ENCODE assay signal across 1 cellular context in genomic region chr5:113715921-113716320, GRCh38.
DNase-seq lines count a peak whose midpoint lies in the region; ATAC-seq, FAIRE-seq and TF ChIP-seq lines count a peak whose summit lies in the region.
"Not testable (repeated sequence)": the region's sequence is repeated elsewhere in the genome, so short reads cannot be mapped to it uniquely, and the experiment has no call there.

No MANE protein-coding gene starts in this region.

- not testable (repeated sequence) for TF ChIP-seq POLR2A in HepG2 (IDR thresholded peaks at IDR 0.05; ENCODE audit: insufficient read depth in 1 of 2, low read depth in 2 of 2, low read length in 2 of 2)

- H3K27ac ChIP-seq in HepG2 (ENCODE audit: extremely low read length, insufficient read depth, low read length) = not testable (repeated sequence)

- not testable (repeated sequence) for H3K4me2 ChIP-seq in HepG2 (ENCODE audit: low read depth, low read length)

- BruUV-seq in HepG2 (replicated peaks; lab: Mats Ljungman, UMichigan) = not testable (repeated sequence)

- not testable (repeated sequence) for FAIRE-seq in HepG2 (lab: Jason Lieb, UNC)

- TF ChIP-seq EP300 in HepG2 (IDR thresholded peaks at IDR 0.05; ENCODE audit: low read depth in 2 of 2, low read length in 2 of 2); HepG2 (CRISPR knock-in tag; IDR thresholded peaks at IDR 0.05; ENCODE audit: borderline replicate concordance): not testable (repeated sequence)

- not testable (repeated sequence) for H3K9ac ChIP-seq in HepG2 (ENCODE audit: insufficient read depth, low read depth, low read length)

- TF ChIP-seq CTCF in HepG2 (CRISPR knock-in tag; IDR thresholded peaks at IDR 0.05) = not testable (repeated sequence)

- not testable (repeated sequence) for H3K79me2 ChIP-seq in HepG2 (ENCODE audit: insufficient read depth, low read length)

- in situ Hi-C loops in HepG2 (cut with HindIII; ENCODE audit: extremely low pct_ligation_motif_present, low pct_unique_long_range_greater_than_20kb) = not testable (repeated sequence)

- TF ChIP-seq RAD21 in HepG2 (CRISPR knock-in tag; IDR thresholded peaks at IDR 0.05) = not testable (repeated sequence)

- not testable (repeated sequence) for H3K4me3 ChIP-seq in HepG2 (replicated peaks in 1 of 3; ENCODE audit: insufficient read depth in 1 of 3, low read depth in 2 of 3, low read length in 3 of 3)

- H4K20me1 ChIP-seq in HepG2 (ENCODE audit: insufficient read depth, low read length) = not testable (repeated sequence)

- WGBS in HepG2 (ENCODE audit: low lambda C conversion rate) = 8% methylated on average over 1 of the region's 2 CpGs

- not testable (repeated sequence) for H3K4me1 ChIP-seq in HepG2 (ENCODE audit: insufficient read depth, low read length)

- POLR2A ChIA-PET in HepG2 (lab: Yijun Ruan, JAX) = not testable (repeated sequence)

- ATAC-seq in HepG2 = not testable (repeated sequence)

- CTCF ChIA-PET in HepG2 (lab: Yijun Ruan, JAX; ENCODE audit: low intra/inter-chr PET ratio, low total read pairs) = not testable (repeated sequence)

- H3K36me3 ChIP-seq in HepG2 (replicated peaks in 1 of 2; ENCODE audit: control insufficient read depth in 1 of 2, insufficient read depth in 2 of 2, low read length in 2 of 2) = not testable (repeated sequence)

- peaks cover 26% of the 10 kb centered on the region for H3K9me3 ChIP-seq in HepG2 (ENCODE audit: low read length)

- intact Hi-C loops in HepG2 (cut with micrococcal nuclease; ENCODE audit: unreplicated experiment) = not testable (repeated sequence)

- H2AFZ ChIP-seq in HepG2 (ENCODE audit: low read length) = not testable (repeated sequence)

- not testable (repeated sequence) for DNase-seq in HepG2 (ENCODE audit: low spot score)

- not testable (repeated sequence) for H3K27me3 ChIP-seq in HepG2 (ENCODE audit: control insufficient read depth in 1 of 2, insufficient read depth in 2 of 2, low read length in 2 of 2)

TF ChIP-seq in HepG2, 621 proteins besides CTCF, POLR2A, EP300 and RAD21:
- peak; percentile 93 for TF ChIP-seq ZNF816 (CRISPR knock-in tag; IDR thresholded peaks at IDR 0.05; ENCODE audit: borderline replicate concordance)
TF ChIP-seq in HepG2: peak in this region for 1; not testable (repeated sequence) for 620.
